19 cellular contexts compared by ENCODE assay signal in the genomic region with DNA sequence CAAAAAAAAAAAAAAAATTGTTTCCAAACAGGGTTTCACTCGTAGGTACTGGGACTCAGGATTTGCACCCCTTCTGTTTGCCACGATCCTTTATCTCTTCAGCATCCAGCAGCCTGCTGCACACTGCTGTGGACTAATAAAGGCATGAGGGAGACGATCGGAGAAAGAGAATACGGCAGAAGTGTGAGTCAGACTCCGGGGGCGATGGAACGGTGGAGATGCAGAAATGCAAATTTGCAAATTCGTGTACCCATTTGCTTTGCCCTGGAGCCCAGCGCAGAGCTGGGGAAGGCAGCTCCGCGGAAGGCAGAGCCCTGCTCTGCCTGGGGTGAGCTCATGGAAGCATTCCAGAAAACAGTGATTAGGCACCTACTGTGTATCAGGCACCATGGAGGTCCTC.
"Had no signal": no experiment of that assay in that cellular context is flagged by ENCODE, and none has a peak within 500 bp of the region (broad histone marks: within the 10 kb centered on the region; RNA-seq: fewer than 3 reads in every experiment).

No MANE protein-coding gene starts in this region.

- H3K4me3 Mint-ChIP-seq: endodermal cell; naive thymus-derived CD8-positive, alpha-beta T cell; neural crest cell had no signal

- DNase-seq: colonic mucosa; effector CD4-positive, alpha-beta T cell; endodermal cell; foreskin melanocyte; heart right ventricle; islet precursor cell; mammary epithelial cell; mucosa of descending colon; naive thymus-derived CD8-positive, alpha-beta T cell; pancreas; small intestine; stimulated activated CD4-positive, alpha-beta T cell treated with anti-CD3 and anti-CD28 coated beads, Interleukin-12 subunit alpha, Interleukin-12 subunit beta, amount 100 ng/mL, for 4 hours; stimulated activated naive CD4-positive, alpha-beta T cell; stomach; substantia nigra; trophoblast cell had no signal

- H3K4me1 Mint-ChIP-seq: endodermal cell had no signal

- ATAC-seq: heart right ventricle; left lobe of liver; mucosa of descending colon; naive thymus-derived CD8-positive, alpha-beta T cell; pancreas had no signal

- FAIRE-seq: pancreas, small intestine had no signal

- H3K9me3 ChIP-seq: colonic mucosa, mucosa of descending colon, pancreas, right atrium auricular region had no signal

- H3K27ac Mint-ChIP-seq: endodermal cell had no signal
